ENCODE assay signal across 10 cellular contexts in the genomic region with DNA sequence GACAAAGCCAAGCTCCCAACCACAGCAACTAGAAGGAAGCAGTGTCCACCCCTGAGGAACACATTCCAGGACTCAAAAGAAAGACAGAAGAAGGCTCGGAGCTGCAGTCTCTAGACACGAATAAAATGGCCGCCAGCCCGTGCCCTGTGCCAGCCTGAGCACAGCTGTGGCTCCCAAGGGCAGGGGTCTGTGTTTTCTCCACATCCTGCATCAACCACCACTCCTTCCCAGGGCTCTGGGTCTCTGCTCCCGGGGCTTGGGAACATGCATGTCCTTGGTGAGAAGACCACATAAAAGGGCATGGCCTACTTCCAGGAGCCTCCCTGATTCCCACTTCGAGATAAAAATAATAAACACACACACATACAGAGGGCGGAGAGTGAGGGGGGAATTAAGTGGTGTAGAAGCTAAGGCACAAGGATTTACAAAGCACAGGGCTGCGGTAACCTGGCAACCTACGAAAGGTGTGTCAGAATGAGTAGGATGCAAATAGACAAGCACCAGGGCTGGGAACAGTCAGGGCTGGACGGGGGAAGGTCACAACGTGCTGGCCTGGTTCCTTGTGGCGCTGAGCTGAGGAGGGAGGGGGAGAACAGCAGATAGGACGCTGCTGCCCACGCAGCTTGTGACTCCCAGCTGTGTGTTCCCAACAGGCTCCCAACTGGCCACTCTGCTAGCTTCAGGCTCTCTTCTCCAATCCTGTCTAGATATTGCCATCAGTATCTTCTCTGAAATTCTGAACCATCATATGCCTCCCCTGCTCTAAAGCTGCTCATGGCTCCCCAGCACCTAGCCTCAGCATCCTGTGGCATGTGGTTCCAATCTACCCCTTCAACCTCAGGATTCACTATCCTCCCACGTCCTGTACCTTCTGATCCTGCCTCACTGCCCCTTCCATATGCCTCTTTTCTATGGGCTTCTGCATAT.
DNase-seq lines count a peak whose midpoint lies in the region; ATAC-seq and TF ChIP-seq lines count a peak whose summit lies in the region.
"Had no signal": no experiment of that assay in that cellular context is flagged by ENCODE, and none has a peak within 500 bp of the region (broad histone marks: within the 10 kb centered on the region; RNA-seq: fewer than 3 reads in every experiment).

No MANE protein-coding gene starts in this region.

- H2AFZ ChIP-seq in MM.1S (ENCODE audit: low read length), result no peak overlapping the region

- no peak overlapping the region for H3K9ac ChIP-seq in MM.1S (ENCODE audit: low read length)

- H3F3A ChIP-seq in MM.1S (ENCODE audit: insufficient read depth, low read length), result no peaks in the 10 kb centered on the region

- H3K9me3 ChIP-seq in CD4-positive, CD25-positive, alpha-beta regulatory T cell (ENCODE audit: control insufficient read depth in 2 of 2, low read length in 2 of 2), result no peaks in the 10 kb centered on the region
- no peaks in the 10 kb centered on the region for H3K9me3 ChIP-seq in ovary
- no peaks in the 10 kb centered on the region for H3K9me3 ChIP-seq in MM.1S (replicated peaks; ENCODE audit: insufficient read depth, low read length)
- H3K9me3 ChIP-seq: Caco-2 had no signal

- TF ChIP-seq EP300 in ovary (IDR thresholded peaks at IDR 0.05), result no peak

- no peak overlapping the region for H3K4me3 ChIP-seq in CD4-positive, CD25-positive, alpha-beta regulatory T cell (ENCODE audit: low read depth, low read length)
- H3K4me3 ChIP-seq in ovary, result no peak overlapping the region
- no peak overlapping the region for H3K4me3 ChIP-seq in MM.1S (ENCODE audit: low read length)

- H3K4me2 ChIP-seq in MM.1S (ENCODE audit: low read depth, low read length), result no peak overlapping the region

- TF ChIP-seq POLR2A in ovary (IDR thresholded peaks at IDR 0.05), result no peak

- peaks cover 20% of the 10 kb centered on the region for H3K4me1 ChIP-seq in CD4-positive, CD25-positive, alpha-beta regulatory T cell (ENCODE audit: control insufficient read depth, insufficient read depth, low read length, poor library complexity, severe bottlenecking)
- H3K4me1 ChIP-seq in ovary (ENCODE audit: insufficient read depth) (peaks cover 33% of the 10 kb centered on the region), MM.1S (ENCODE audit: low read length) (no peaks in the 10 kb centered on the region)

- H3K27ac Mint-ChIP-seq in CD4-positive, CD25-positive, alpha-beta regulatory T cell, result peak overlapping the region; percentile 69 to 98 (median 85)
- H3K27ac Mint-ChIP-seq in activated T-helper 1 cell treated with anti-CD3 and anti-CD28 coated beads, Interleukin-12 subunit alpha, Interleukin-12 subunit beta, Interleukin-2, Interleukin-4 antibody, amounts not matched to agents 30 ng/mL and 10 ng/mL and 1 ng/mL, durations not matched to agents 14 hours and 24 hours and 36 hours, result peak overlapping the region; percentile 49

- H3K9me3 Mint-ChIP-seq in CD4-positive, CD25-positive, alpha-beta regulatory T cell, result no peaks in the 10 kb centered on the region
- no peaks in the 10 kb centered on the region for H3K9me3 Mint-ChIP-seq in activated T-helper 1 cell treated with anti-CD3 and anti-CD28 coated beads, Interleukin-12 subunit alpha, Interleukin-12 subunit beta, Interleukin-2, Interleukin-4 antibody, amounts not matched to agents 30 ng/mL and 10 ng/mL and 1 ng/mL, durations not matched to agents 14 hours and 24 hours and 36 hours

- TF ChIP-seq CTCF in ovary (IDR thresholded peaks at IDR 0.05) (no peak), MM.1S (IDR thresholded peaks at IDR 0.05; ENCODE audit: low read length) (no peak)

- no peaks in the 10 kb centered on the region for H4K20me1 ChIP-seq in MM.1S (ENCODE audit: insufficient read depth, low read length)

- ATAC-seq in CD4-positive, CD25-positive, alpha-beta regulatory T cell (ENCODE audit: low read depth in 2 of 2), result no peak
- ATAC-seq in HG03175 (IDR thresholded peaks at IDR 0.05; ENCODE audit: unreplicated experiment) (no peak), HG03097 (IDR thresholded peaks at IDR 0.05; ENCODE audit: low FRiP score, unreplicated experiment) (no peak)

- H3K27ac ChIP-seq in CD4-positive, CD25-positive, alpha-beta regulatory T cell (ENCODE audit: insufficient read depth, low read length, poor library complexity, severe bottlenecking), result no peak overlapping the region
- peak overlapping the region; percentile 9 to 44 for H3K27ac ChIP-seq in ovary
- no peak overlapping the region for H3K27ac ChIP-seq in MM.1S (ENCODE audit: low read length)

- H3K9me2 ChIP-seq in MM.1S (replicated peaks; ENCODE audit: insufficient read depth, low read length), result no peaks in the 10 kb centered on the region

- peaks cover 13% of the 10 kb centered on the region for H3K36me3 Mint-ChIP-seq in CD4-positive, CD25-positive, alpha-beta regulatory T cell
- peaks cover 30% of the 10 kb centered on the region for H3K36me3 Mint-ChIP-seq in activated T-helper 1 cell treated with anti-CD3 and anti-CD28 coated beads, Interleukin-12 subunit alpha, Interleukin-12 subunit beta, Interleukin-2, Interleukin-4 antibody, amounts not matched to agents 30 ng/mL and 10 ng/mL and 1 ng/mL, durations not matched to agents 14 hours and 24 hours and 36 hours (ENCODE audit: low read depth)

- peaks cover 20 to 94% (median 66%) of the 10 kb centered on the region in 4 donors for H3K4me1 Mint-ChIP-seq in CD4-positive, CD25-positive, alpha-beta regulatory T cell
- H3K4me1 Mint-ChIP-seq in activated T-helper 1 cell treated with anti-CD3 and anti-CD28 coated beads, Interleukin-12 subunit alpha, Interleukin-12 subunit beta, Interleukin-2, Interleukin-4 antibody, amounts not matched to agents 30 ng/mL and 10 ng/mL and 1 ng/mL, durations not matched to agents 14 hours and 24 hours and 36 hours (ENCODE audit: low read depth), result peaks cover 81% of the 10 kb centered on the region

- peaks cover 35% of the 10 kb centered on the region for H3K36me3 ChIP-seq in CD4-positive, CD25-positive, alpha-beta regulatory T cell (ENCODE audit: control insufficient read depth, insufficient read depth, low read length)
- H3K36me3 ChIP-seq in ovary (no peaks in the 10 kb centered on the region), MM.1S (replicated peaks; ENCODE audit: insufficient read depth, low read length) (no peaks in the 10 kb centered on the region)

- peaks cover 75% of the 10 kb centered on the region for H3K79me2 ChIP-seq in MM.1S (ENCODE audit: low read length)

- no peaks in the 10 kb centered on the region for H3K27me3 Mint-ChIP-seq in CD4-positive, CD25-positive, alpha-beta regulatory T cell
- no peaks in the 10 kb centered on the region for H3K27me3 Mint-ChIP-seq in activated T-helper 1 cell treated with anti-CD3 and anti-CD28 coated beads, Interleukin-12 subunit alpha, Interleukin-12 subunit beta, Interleukin-2, Interleukin-4 antibody, amounts not matched to agents 30 ng/mL and 10 ng/mL and 1 ng/mL, durations not matched to agents 14 hours and 24 hours and 36 hours (ENCODE audit: insufficient read depth)

- WGBS in ovary, 3 donors, result 13 to 23% (median 17%) methylated on average over 15 of the region's 15 CpGs

- H3K27me3 ChIP-seq in CD4-positive, CD25-positive, alpha-beta regulatory T cell (ENCODE audit: control insufficient read depth, insufficient read depth, low read length), result no peaks in the 10 kb centered on the region
- H3K27me3 ChIP-seq in ovary (no peaks in the 10 kb centered on the region), MM.1S (replicated peaks; ENCODE audit: insufficient read depth, low read length) (no peaks in the 10 kb centered on the region)

- no peak for DNase-seq in CD4-positive, CD25-positive, alpha-beta regulatory T cell
- DNase-seq in activated T-helper 1 cell treated with anti-CD3 and anti-CD28 coated beads, Interleukin-12 subunit alpha, Interleukin-12 subunit beta, Interleukin-2, Interleukin-4 antibody, amounts not matched to agents 30 ng/mL and 10 ng/mL and 1 ng/mL, durations not matched to agents 14 hours and 24 hours and 36 hours (ENCODE audit: low spot score), result no peak
- DNase-seq in cardiac septum (ENCODE audit: low spot score), result peak; percentile 88
- peak; percentile 71 to 85 (median 80) for DNase-seq in ovary
- DNase-seq in OCI-M1 (lab: John Stamatoyannopoulos, UW), result no peak
- no peak for DNase-seq in MM.1S
- DNase-seq: NCI-H1694 treated with DMSO at 0.1 percent for 48 hours had no signal

- intact Hi-C loops in activated T-helper 1 cell treated with anti-CD3 and anti-CD28 coated beads, Interleukin-12 subunit alpha, Interleukin-12 subunit beta, Interleukin-2, Interleukin-4 antibody, amounts not matched to agents 30 ng/mL and 10 ng/mL and 1 ng/mL, durations not matched to agents 14 hours and 24 hours and 36 hours (cut with micrococcal nuclease), result loop anchor here (1.0 kb wide), 1 partner anchor 10 kb away; no protein-coding TSS in a partner anchor
- intact Hi-C loops in cardiac septum (cut with DNase I) (no loop called here), ovary (cut with DNase I) (no loop called here)

- no peak overlapping the region for H3K4me3 Mint-ChIP-seq in CD4-positive, CD25-positive, alpha-beta regulatory T cell
- no peak overlapping the region for H3K4me3 Mint-ChIP-seq in activated T-helper 1 cell treated with anti-CD3 and anti-CD28 coated beads, Interleukin-12 subunit alpha, Interleukin-12 subunit beta, Interleukin-2, Interleukin-4 antibody, amounts not matched to agents 30 ng/mL and 10 ng/mL and 1 ng/mL, durations not matched to agents 14 hours and 24 hours and 36 hours

Comparison
In these comparisons a context has a peak if more than half of its experiments do, and no peak if none do; other contexts are left out.
1. DNase-seq: peak in cardiac septum (single experiment) and ovary (5 of 5); none in CD4-positive, CD25-positive, alpha-beta regulatory T cell (0 of 3), activated T-helper 1 cell treated with anti-CD3 and anti-CD28 coated beads, Interleukin-12 subunit alpha, Interleukin-12 subunit beta, Interleukin-2, Interleukin-4 antibody, amounts not matched to agents 30 ng/mL and 10 ng/mL and 1 ng/mL, durations not matched to agents 14 hours and 24 hours and 36 hours (single experiment), OCI-M1 (single experiment) and MM.1S (single experiment).
2. H3K27ac ChIP-seq: peak in ovary (2 of 2); none in CD4-positive, CD25-positive, alpha-beta regulatory T cell (single experiment) and MM.1S (single experiment).